Comparison of ENCODE assay signal across 20 cellular contexts in genomic region chr1:159705911-159706270, GRCh38. TPM values are rescaled to one million over a fixed set of nuclear protein-coding genes. Genes with fewer than 3 reads are reported as not detected.
DNase-seq lines count a peak whose midpoint lies in the region; ATAC-seq, FAIRE-seq and TF ChIP-seq lines count a peak whose summit lies in the region.
"Had no signal": no experiment of that assay in that cellular context is flagged by ENCODE, and none has a peak within 500 bp of the region (broad histone marks: within the 10 kb centered on the region; RNA-seq: fewer than 3 reads in every experiment).

No MANE protein-coding gene starts in this region.

- TF ChIP-seq CTCF in endothelial cell of umbilical vein (IDR thresholded peaks at IDR 0.05; ENCODE audit: extremely low read depth in 1 of 2, insufficient read depth in 1 of 2, low read depth in 1 of 2, low read length in 2 of 2) (no peak), right lobe of liver (IDR thresholded peaks at IDR 0.05) (no peak)

- intact Hi-C loops in endothelial cell of umbilical vein (cut with micrococcal nuclease) = no loop called here
- intact Hi-C loops in right lobe of liver (cut with DNase I) = loop anchor here in 1 of 2 donors (10.0 kb wide), 1 partner anchor 121 kb away; the partner anchor contains the start of gene APCS

- H3K36me3 ChIP-seq in endothelial cell of umbilical vein (ENCODE audit: control insufficient read depth in 2 of 2, extremely low read depth in 1 of 2, insufficient read depth in 2 of 2, low read length in 2 of 2) (no peaks in the 10 kb centered on the region), right lobe of liver (no peaks in the 10 kb centered on the region)

- no peaks in the 10 kb centered on the region for H3K4me1 ChIP-seq in endothelial cell of umbilical vein (ENCODE audit: control insufficient read depth, extremely low read depth, insufficient read depth, low read length)
- H3K4me1 ChIP-seq in right lobe of liver = peaks cover 0 to 43% (median 13%) of the 10 kb centered on the region in 4 donors
- H3K4me1 ChIP-seq: A549 had no signal

- H4K20me1 ChIP-seq in endothelial cell of umbilical vein (replicated peaks; ENCODE audit: control insufficient read depth, extremely low read depth, insufficient read depth, low read length) = no peaks in the 10 kb centered on the region

- WGBS in right lobe of liver (ENCODE audit: insufficient coverage, low coverage, low lambda C conversion rate, missing lambda C conversion rate) = 22% methylated on average over 3 of the region's 3 CpGs

- H2AFZ ChIP-seq in endothelial cell of umbilical vein (ENCODE audit: low read depth, low read length) = peak overlapping the region; percentile 27
- H2AFZ ChIP-seq: GM23338 had no signal

- H3K9me3 ChIP-seq in endothelial cell of umbilical vein (replicated peaks; ENCODE audit: control insufficient read depth, insufficient read depth, low read length) (no peaks in the 10 kb centered on the region), right lobe of liver (no peaks in the 10 kb centered on the region)
- H3K9me3 ChIP-seq: A549 had no signal

- H3K4me2 ChIP-seq in endothelial cell of umbilical vein (ENCODE audit: insufficient read depth, low read length) = no peak overlapping the region
- H3K4me2 ChIP-seq: A549, GM23338 had no signal

- CTCF ChIA-PET in endothelial cell of umbilical vein (lab: Charles Lee) = no interaction called here

- no TSS peak for BruUV-seq in endothelial cell of umbilical vein (replicated peaks; lab: Mats Ljungman, UMichigan)

- H3K4me3 ChIP-seq in endothelial cell of umbilical vein (replicated peaks in 1 of 3; ENCODE audit: insufficient read depth in 1 of 3, low read depth in 1 of 3, low read length in 3 of 3) (no peak overlapping the region), right lobe of liver (no peak overlapping the region)
- H3K4me3 ChIP-seq: A549, GM23338 had no signal

- H3K27me3 ChIP-seq in endothelial cell of umbilical vein (ENCODE audit: control insufficient read depth in 2 of 2, insufficient read depth in 2 of 2, low read length in 2 of 2) = no peaks in the 10 kb centered on the region
- H3K27me3 ChIP-seq in right lobe of liver = no peaks in the 10 kb centered on the region

- no peak for TF ChIP-seq POLR2A in endothelial cell of umbilical vein (IDR thresholded peaks at IDR 0.05; ENCODE audit: low read depth, low read length)
- no peak for TF ChIP-seq POLR2A in right lobe of liver (IDR thresholded peaks at IDR 0.05)

- POLR2A ChIA-PET in endothelial cell of umbilical vein (lab: Charles Lee) = no interaction called here

- no peaks in the 10 kb centered on the region for H3K9me1 ChIP-seq in endothelial cell of umbilical vein (replicated peaks; ENCODE audit: control insufficient read depth, extremely low read depth, insufficient read depth, low read length)

- DNase-seq in endothelial cell of umbilical vein (ENCODE audit: low read depth, low spot score) = no peak
- no peak for DNase-seq in right lobe of liver
- DNase-seq in substantia nigra (lab: John Stamatoyannopoulos, UW) = no peak
- no peak for DNase-seq in activated CD4-positive, alpha-beta T cell treated with anti-CD3 and anti-CD28 coated beads, Interleukin-2, amount 50 U/mL, for 1 hour
- no peak for DNase-seq in NCI-H187 (lab: John Stamatoyannopoulos, UW)
- DNase-seq: CD8-positive, alpha-beta T cell; DMS153; DMS79 treated with DMSO at 0.1 percent for 48 hours; EL; H7 had no signal

- H3K27ac ChIP-seq in cingulate gyrus (ENCODE audit: low read depth, low read length) (peak overlapping the region; percentile 35), endothelial cell of umbilical vein (ENCODE audit: insufficient read depth, low read depth, low read length) (no peak overlapping the region), right lobe of liver (peak overlapping the region in 1 of 3 donors; percentile 46), substantia nigra (ENCODE audit: low read depth, low read length, poor library complexity, severe bottlenecking) (peak overlapping the region; percentile 42)
- H3K27ac ChIP-seq: A549 had no signal

- no peaks in the 10 kb centered on the region for H3K79me2 ChIP-seq in endothelial cell of umbilical vein (ENCODE audit: control insufficient read depth, insufficient read depth, low read length)

- ATAC-seq in right lobe of liver (peak; percentile 4 to 51 (median 37)), HG02852 (IDR thresholded peaks at IDR 0.05; ENCODE audit: unreplicated experiment) (no peak)
- ATAC-seq: A549; CD8-positive, alpha-beta T cell; GM23338 had no signal

- no peak for FAIRE-seq in endothelial cell of umbilical vein (lab: Jason Lieb, UNC)
- FAIRE-seq: A549, D721Med, G401.6, GM12891, HTR-8/SVneo had no signal

- no peak overlapping the region for H3K9ac ChIP-seq in endothelial cell of umbilical vein (replicated peaks; ENCODE audit: extremely low read depth, insufficient read depth, low read length)

- dilution Hi-C loops in endothelial cell of umbilical vein (cut with MboI; ENCODE audit: extremely low pct_ligation_motif_present, low sequenced_read_pairs) = no loop called here

TF ChIP-seq in endothelial cell of umbilical vein, 7 proteins besides CTCF, POLR2A, EP300 and RAD21:
- TF ChIP-seq MYC (IDR thresholded peaks at IDR 0.05; ENCODE audit: low read depth, low read length) (no peak), GATA2 (IDR thresholded peaks at IDR 0.05; ENCODE audit: insufficient read depth, insufficient read length, low read depth, low read length) (no peak), EZH2 (IDR thresholded peaks at IDR 0.05; ENCODE audit: borderline replicate concordance, low read depth, low read length, severe bottlenecking) (no peak), POLR2AphosphoS5 (IDR thresholded peaks at IDR 0.05; ENCODE audit: insufficient read depth, low read depth, low read length) (no peak), FOS (IDR thresholded peaks at IDR 0.05; ENCODE audit: borderline replicate concordance, insufficient read depth, low read length) (no peak), MAX (IDR thresholded peaks at IDR 0.05; ENCODE audit: insufficient read depth, insufficient read length) (no peak), JUN (IDR thresholded peaks at IDR 0.05; ENCODE audit: borderline replicate concordance, insufficient read depth, insufficient read length, low read depth) (no peak)
TF ChIP-seq in endothelial cell of umbilical vein: peak in this region for 0.

RNA-seq across cellular contexts. Expression of gene CRP, which starts 8.5 kb away (rescaled TPM):
- total RNA-seq in endothelial cell of umbilical vein = not detected in 2 replicates
- polyA plus RNA-seq in endothelial cell of umbilical vein = not detected in 2 replicates
- not detected in 2 replicates for polyA plus RNA-seq in endothelial cell of umbilical vein (2011; cell fraction: cytosol; rRNA removed)
- polyA plus RNA-seq in endothelial cell of umbilical vein (2011; cell fraction: nucleus; rRNA removed) = 0.15 and 0.46 TPM in 2 replicates
- polyA plus RNA-seq in endothelial cell of umbilical vein (2012) = not detected in 2 replicates
- not detected in 2 replicates for polyA minus RNA-seq in endothelial cell of umbilical vein
- not detected for polyA minus RNA-seq in endothelial cell of umbilical vein (2011; cell fraction: cytosol; rRNA and poly(A)+ RNA removed)
- not detected in 2 replicates for polyA minus RNA-seq in endothelial cell of umbilical vein (2011; cell fraction: nucleus; rRNA and poly(A)+ RNA removed)
- total RNA-seq in right lobe of liver = over 10,000 TPM in 1 of 6 experiments, 1,000 to 10,000 TPM in 4, 100 to 1,000 TPM in 1; 420 to 12,291 (median 6,154) TPM
- total RNA-seq: CD8-positive, alpha-beta T cell; GM23338; H7 had no signal
- polyA plus RNA-seq: A549, BJ, CD14-positive monocyte, GM23338 had no signal

Comparison
In these comparisons a context has a peak if more than half of its experiments do, and no peak if none do; other contexts are left out.
1. RNA of gene CRP, which starts 8.5 kb away (total RNA-seq): 420 to 12,291 TPM in right lobe of liver; not detected in endothelial cell of umbilical vein; every median in the first group is over 100 times any median in the second.